ENCODE assay signal across 8 cellular contexts in genomic region chr9:92140074-92140753, GRCh38. TPM values are rescaled to one million over a fixed set of nuclear protein-coding genes. Genes with fewer than 3 reads are reported as not detected.
DNase-seq lines count a peak whose midpoint lies in the region; ATAC-seq, FAIRE-seq and TF ChIP-seq lines count a peak whose summit lies in the region.

No MANE protein-coding gene starts in this region.

- no peak for FAIRE-seq in small intestine (lab: Jason Lieb, UNC)

- H3K9me3 ChIP-seq in BLaER1 (no peaks in the 10 kb centered on the region), hepatocyte (ENCODE audit: low read depth) (no peaks in the 10 kb centered on the region), small intestine (ENCODE audit: control insufficient read depth, low read depth) (no peaks in the 10 kb centered on the region)

- peak; percentile 47 for ATAC-seq in GM21447 (IDR thresholded peaks at IDR 0.05; ENCODE audit: unreplicated experiment)

- H3K4me1 ChIP-seq in BLaER1 (peaks cover 18% of the 10 kb centered on the region), hepatocyte (ENCODE audit: insufficient read depth) (peaks cover 6% of the 10 kb centered on the region), small intestine (ENCODE audit: control insufficient read depth in 2 of 2, insufficient read depth in 1 of 2, low read depth in 1 of 2, low read length in 1 of 2) (no peaks in the 10 kb centered on the region)

- 29% methylated on average over 16 of the region's 16 CpGs for WGBS in hepatocyte (ENCODE audit: low lambda C conversion rate, missing lambda C conversion rate)
- 22 to 23% (median 22%) methylated on average over 16 of the region's 16 CpGs for WGBS in small intestine, 3 donors

- no peak overlapping the region for H3K27ac ChIP-seq in BLaER1
- H3K27ac ChIP-seq in hepatocyte, result no peak overlapping the region
- H3K27ac ChIP-seq in small intestine (ENCODE audit: low read depth in 1 of 2, low read length in 1 of 2), result no peak overlapping the region

- H3K9me2 ChIP-seq in hepatocyte (replicated peaks; ENCODE audit: insufficient read depth), result no peaks in the 10 kb centered on the region

- H3K4me2 ChIP-seq in BLaER1 (peak overlapping the region; percentile 28; the same call in 1 of the 2 replicates), hepatocyte (peak overlapping the region; percentile 91)

- no peaks in the 10 kb centered on the region for H3K36me3 ChIP-seq in BLaER1
- H3K36me3 ChIP-seq in hepatocyte (replicated peaks; ENCODE audit: insufficient read depth, low read depth), result no peaks in the 10 kb centered on the region
- H3K36me3 ChIP-seq in small intestine (ENCODE audit: control insufficient read depth in 2 of 2, insufficient read depth in 2 of 2, low read length in 2 of 2), result no peaks in the 10 kb centered on the region

- H4K20me1 ChIP-seq in BLaER1, result 0 out of 2 replicates have a peak, but pooled peaks cover 5% of the 10 kb centered on the region
- no peaks in the 10 kb centered on the region for H4K20me1 ChIP-seq in hepatocyte (ENCODE audit: insufficient read depth, poor library complexity, severe bottlenecking)

- H3K79me2 ChIP-seq in hepatocyte, result no peaks in the 10 kb centered on the region

- peak; percentile 94 for TF ChIP-seq CTCF in hepatocyte (IDR thresholded peaks at IDR 0.05; ENCODE audit: poor library complexity)

- no peak overlapping the region for H3K4me3 ChIP-seq in BLaER1
- H3K4me3 ChIP-seq in hepatocyte, result no peak overlapping the region
- no peak overlapping the region for H3K4me3 ChIP-seq in small intestine (ENCODE audit: low read depth in 1 of 2, low read length in 2 of 2)

- peaks cover 41% of the 10 kb centered on the region for H3K27me3 ChIP-seq in BLaER1
- peaks cover 2% of the 10 kb centered on the region for H3K27me3 ChIP-seq in hepatocyte
- H3K27me3 ChIP-seq in small intestine (ENCODE audit: control insufficient read depth in 2 of 2, insufficient read depth in 2 of 2, low read length in 2 of 2), result peaks cover 2 to 11% of the 10 kb centered on the region in 2 donors

- peak; percentile 52 for DNase-seq in NCI-H1092 treated with DMSO at 0.1 percent for 48 hours (lab: John Stamatoyannopoulos, UW)
- DNase-seq in T1000 (lab: John Stamatoyannopoulos, UW), result peak; percentile 63
- DNase-seq in anterior cingulate cortex (lab: John Stamatoyannopoulos, UW), result peak in 37 of 58 donors; percentile 12 to 69 (median 27)
- DNase-seq in hepatocyte (ENCODE audit: low spot score), result peak; percentile 83
- peak; percentile 48 for DNase-seq in small intestine
- no peak for DNase-seq in putamen (ENCODE audit: low spot score)

- H2AFZ ChIP-seq in hepatocyte, result no peak overlapping the region

- no peak overlapping the region for H3K9ac ChIP-seq in BLaER1

RNA-seq across cellular contexts. Expression of gene SPTLC1, which starts 25.0 kb away (rescaled TPM):
- 101 and 102 TPM in 2 replicates for total RNA-seq in hepatocyte
- polyA plus RNA-seq in hepatocyte (67.6 and 76.8 TPM in 2 replicates), small intestine (10 to 100 TPM; 13.4 to 55.2 (median 20.5) TPM)
